9 cellular contexts compared by ENCODE assay signal in genomic region chr12:104381721-104382480, GRCh38.
DNase-seq lines count a peak whose midpoint lies in the region; ATAC-seq, FAIRE-seq and TF ChIP-seq lines count a peak whose summit lies in the region.
"Had no signal": no experiment of that assay in that cellular context is flagged by ENCODE, and none has a peak within 500 bp of the region (broad histone marks: within the 10 kb centered on the region; RNA-seq: fewer than 3 reads in every experiment).

No MANE protein-coding gene starts in this region.

- H3K27ac ChIP-seq in CD4-positive, alpha-beta T cell (ENCODE audit: low read depth, low read length) = no peak overlapping the region
- no peak overlapping the region for H3K27ac ChIP-seq in astrocyte (ENCODE audit: low read depth, low read length)

- no peak overlapping the region for H3K4me3 Mint-ChIP-seq in CD4-positive, alpha-beta T cell
- no peak overlapping the region for H3K4me3 Mint-ChIP-seq in astrocyte (ENCODE audit: unreplicated experiment)
- H3K4me3 Mint-ChIP-seq: IgD-negative memory B cell had no signal

- intact Hi-C loops in CD4-positive, alpha-beta T cell (cut with DNase I, micrococcal nuclease) = loop anchor here (1.0 to 10.0 kb wide), 8 partner anchors 73 to 671 kb away; partner anchors contain the start of gene SLC41A2 (in 1 of the 2)

- no peaks in the 10 kb centered on the region for H3K36me3 Mint-ChIP-seq in CD4-positive, alpha-beta T cell (ENCODE audit: low read depth)
- H3K36me3 Mint-ChIP-seq in astrocyte (ENCODE audit: low read depth, unreplicated experiment) = peaks cover 4% of the 10 kb centered on the region
- H3K36me3 Mint-ChIP-seq: IgD-negative memory B cell had no signal

- POLR2A ChIA-PET in CD4-positive, alpha-beta T cell (lab: Charles Lee) = interaction anchor here (0.6 to 1.2 kb wide), 6 partner anchors 92 to 671 kb away, joined by 3 to 5 read pairs (median 4); partner anchors contain the start of gene SLC41A2

- H3K4me1 Mint-ChIP-seq in CD4-positive, alpha-beta T cell (ENCODE audit: low read depth) = peaks cover 10% of the 10 kb centered on the region
- peaks cover 12% of the 10 kb centered on the region for H3K4me1 Mint-ChIP-seq in astrocyte (ENCODE audit: low read depth, unreplicated experiment)

- no peak overlapping the region for H3K4me3 ChIP-seq in astrocyte (ENCODE audit: insufficient read depth, low read depth, low read length)
- no peak overlapping the region for H3K4me3 ChIP-seq in skeletal muscle cell (ENCODE audit: low read depth, low read length)

- no peaks in the 10 kb centered on the region for H3K27me3 ChIP-seq in CD4-positive, alpha-beta T cell (ENCODE audit: control insufficient read depth, insufficient read depth, low read length)
- peaks cover 3% of the 10 kb centered on the region for H3K27me3 ChIP-seq in astrocyte (ENCODE audit: insufficient read depth, low read length)

- no peaks in the 10 kb centered on the region for H3K36me3 ChIP-seq in astrocyte (ENCODE audit: insufficient read depth, low read length)

- H3K27ac Mint-ChIP-seq in CD4-positive, alpha-beta T cell = no peak overlapping the region
- no peak overlapping the region for H3K27ac Mint-ChIP-seq in astrocyte (ENCODE audit: unreplicated experiment)

- no peaks in the 10 kb centered on the region for H3K9me3 ChIP-seq in CD4-positive, alpha-beta T cell (ENCODE audit: control insufficient read depth, low read length)
- H3K9me3 ChIP-seq in astrocyte (ENCODE audit: insufficient read depth, low read depth, low read length) = no peaks in the 10 kb centered on the region

- H4K20me1 ChIP-seq in astrocyte (ENCODE audit: insufficient read depth, low read length) = no peaks in the 10 kb centered on the region

- H3K4me2 ChIP-seq in astrocyte (ENCODE audit: low read length) = peak overlapping the region; percentile 67

- CTCF ChIA-PET in CD4-positive, alpha-beta T cell (lab: Charles Lee) = interaction anchor here (0.5 to 1.7 kb wide), 56 partner anchors 12 to 994 kb away, joined by 3 to 34 read pairs (median 4); partner anchors contain the start of gene TXNRD1

- no peaks in the 10 kb centered on the region for H3K79me2 ChIP-seq in astrocyte (ENCODE audit: insufficient read depth, low read length)

- FAIRE-seq in astrocyte (lab: Jason Lieb, UNC) = no peak

- peak overlapping the region; percentile 41 for H2AFZ ChIP-seq in astrocyte (ENCODE audit: low read depth, low read length)

- H3K4me1 ChIP-seq in astrocyte (ENCODE audit: insufficient read depth, low read length) = peaks cover 9% of the 10 kb centered on the region

- peak; percentile 67 to 84 (median 76) for DNase-seq in CD4-positive, alpha-beta T cell
- peak; percentile 75 to 89 for DNase-seq in NCI-H187 (lab: John Stamatoyannopoulos, UW)
- DNase-seq in T-helper 9 cell = peak; percentile 74
- DNase-seq in astrocyte (ENCODE audit: low read depth) = peak; percentile 49
- DNase-seq in hippocampal formation (lab: John Stamatoyannopoulos, UW) = peak; percentile 50 to 66
- DNase-seq in skeletal muscle cell (ENCODE audit: low read depth) = peak; percentile 33

- peaks cover 6% of the 10 kb centered on the region for H3K27me3 Mint-ChIP-seq in CD4-positive, alpha-beta T cell
- peaks cover 7% of the 10 kb centered on the region for H3K27me3 Mint-ChIP-seq in astrocyte (ENCODE audit: low read depth, unreplicated experiment)

- peak; percentile 91 for TF ChIP-seq CTCF in CD4-positive, alpha-beta T cell (IDR thresholded peaks at IDR 0.05)
- TF ChIP-seq CTCF in astrocyte (IDR thresholded peaks at IDR 0.05; ENCODE audit: insufficient read depth, low read depth, low read length) = peak; percentile 97

- ATAC-seq in CD4-positive, alpha-beta T cell (ENCODE audit: poor library complexity) = peak; percentile 89
- ATAC-seq in GM21529 (IDR thresholded peaks at IDR 0.05; ENCODE audit: unreplicated experiment) (peak; percentile 75), HG03571 (IDR thresholded peaks at IDR 0.05; ENCODE audit: unreplicated experiment) (no peak)

- no peak overlapping the region for H3K9ac ChIP-seq in astrocyte (ENCODE audit: low read length)

- H3K9me3 Mint-ChIP-seq in CD4-positive, alpha-beta T cell = no peaks in the 10 kb centered on the region
- no peaks in the 10 kb centered on the region for H3K9me3 Mint-ChIP-seq in astrocyte (ENCODE audit: unreplicated experiment)
